ENCODE assay signal across 8 cellular contexts in genomic region chr5:139650689-139651501, GRCh38. TPM values are rescaled to one million over a fixed set of nuclear protein-coding genes. Genes with fewer than 3 reads are reported as not detected.
DNase-seq lines count a peak whose midpoint lies in the region; ATAC-seq and TF ChIP-seq lines count a peak whose summit lies in the region.

No MANE protein-coding gene starts in this region.

- no peaks in the 10 kb centered on the region for H3K27me3 ChIP-seq in Panc1 (ENCODE audit: control insufficient read depth, insufficient read depth, low read length)
- peaks cover 15% of the 10 kb centered on the region for H3K27me3 ChIP-seq in endodermal cell (ENCODE audit: control insufficient read depth, insufficient read depth, low read length, poor library complexity, severe bottlenecking)
- peaks cover 0 to 16% of the 10 kb centered on the region in 2 donors for H3K27me3 ChIP-seq in muscle layer of colon (ENCODE audit: control insufficient read depth in 1 of 2, insufficient read depth in 2 of 2, low read length in 2 of 2)

- H3K27ac ChIP-seq in Panc1 (ENCODE audit: low read length) = peak overlapping the region; percentile 82
- H3K27ac ChIP-seq in endodermal cell (ENCODE audit: low read depth, low read length) = peak overlapping the region; percentile 84
- H3K27ac ChIP-seq in muscle layer of colon (ENCODE audit: low read depth, low read length) = peak overlapping the region; percentile 79

- DNase-seq in DMS53 treated with DMSO at 0.1 percent for 48 hours (lab: John Stamatoyannopoulos, UW; ENCODE audit: unreplicated experiment) = peak; percentile 45
- DNase-seq in Panc1 (ENCODE audit: low read depth, low spot score) = no peak
- DNase-seq in endodermal cell = peak; percentile 89
- no peak for DNase-seq in HEK293T (ENCODE audit: extremely low spot score)
- no peak for DNase-seq in GM13976 (ENCODE audit: low spot score)
- no peak for DNase-seq in lower leg skin (ENCODE audit: low spot score in 2 of 2)
- no peak for DNase-seq in NCI-H2196 treated with DMSO at 0.1 percent for 48 hours (lab: John Stamatoyannopoulos, UW; ENCODE audit: unreplicated experiment)

- ATAC-seq in Panc1 = peak; percentile 10

- TF ChIP-seq POLR2A in lower leg skin (IDR thresholded peaks at IDR 0.05) = no peak

- H3K9me3 Mint-ChIP-seq in endodermal cell = no peaks in the 10 kb centered on the region

- H3K9me3 ChIP-seq in Panc1 (ENCODE audit: control insufficient read depth, insufficient read depth, low read depth, low read length) (no peaks in the 10 kb centered on the region), endodermal cell (ENCODE audit: control insufficient read depth, low read length) (no peaks in the 10 kb centered on the region), muscle layer of colon (ENCODE audit: low read length) (no peaks in the 10 kb centered on the region)

- peaks cover 53% of the 10 kb centered on the region for H3K4me1 Mint-ChIP-seq in endodermal cell

- WGBS in endodermal cell (ENCODE audit: insufficient coverage in 1 of 2, insufficient read length in 1 of 2), 2 experiments = 4 to 20% methylated on average over 2 to 25 of the region's 25 CpGs
- WGBS in lower leg skin, 2 donors = 44 to 49% methylated on average over 23 to 25 of the region's 25 CpGs

- CTCF ChIA-PET in Panc1 (lab: Charles Lee) (interaction anchor here (0.5 to 0.6 kb wide), 2 partner anchors 19 to 38 kb away, joined by 3 to 4 read pairs; no protein-coding TSS in a partner anchor), HEK293T (lab: Yijun Ruan, JAX) (interaction anchor here (0.6 to 1.9 kb wide), 6 partner anchors 15 to 174 kb away, joined by 3 to 8 read pairs (median 4); no protein-coding TSS in a partner anchor)

- H3K9ac ChIP-seq in endodermal cell (ENCODE audit: extremely low read depth, low read length, poor library complexity, severe bottlenecking) (peak overlapping the region; percentile 47), muscle layer of colon (ENCODE audit: low read length) (peak overlapping the region; percentile 27)

- H3K4me3 Mint-ChIP-seq in endodermal cell = peak overlapping the region; percentile 98

- H3K4me1 ChIP-seq in Panc1 (ENCODE audit: control insufficient read depth, insufficient read depth, low read length) (peaks cover 46% of the 10 kb centered on the region), endodermal cell (ENCODE audit: control insufficient read depth, insufficient read depth, low read length) (peaks cover 28% of the 10 kb centered on the region), muscle layer of colon (ENCODE audit: insufficient read depth, low read length) (peaks cover 66% of the 10 kb centered on the region)

- TF ChIP-seq CTCF in Panc1 (IDR thresholded peaks at IDR 0.05) (no peak; the same call in 1 of the 2 replicates), endodermal cell (conservative IDR thresholded peaks at IDR 0.05) (peak; percentile 12), GM13976 (IDR thresholded peaks at IDR 0.05; ENCODE audit: borderline replicate concordance, control extremely low read depth, extremely low read depth, insufficient read depth, missing control alignments) (no peak), lower leg skin (IDR thresholded peaks at IDR 0.05) (no peak)

- no peaks in the 10 kb centered on the region for H3K36me3 Mint-ChIP-seq in endodermal cell (ENCODE audit: low read depth)

- POLR2A ChIA-PET in Panc1 (lab: Charles Lee) (interaction anchor here (1.9 kb wide), 1 partner anchor 9 kb away, joined by 6 read pairs; no protein-coding TSS in a partner anchor), HEK293T (lab: Yijun Ruan, JAX) (no interaction called here)

- peak overlapping the region; percentile 95 for H3K27ac Mint-ChIP-seq in endodermal cell

- no TSS peak for BruUV-seq in Panc1 (replicated peaks; lab: Mats Ljungman, UMichigan)

- peaks cover 11% of the 10 kb centered on the region for H3K27me3 Mint-ChIP-seq in endodermal cell (ENCODE audit: insufficient read depth)

- in situ Hi-C loops in Panc1 (cut with HindIII; ENCODE audit: low pct_unique_long_range_greater_than_20kb, low sequenced_read_pairs) (no loop called here), GM13976 (cut with MboI; ENCODE audit: low sequenced_read_pairs, unreplicated experiment) (no loop called here)

- intact Hi-C loops in Panc1 (cut with micrococcal nuclease; ENCODE audit: unreplicated experiment) (loop anchor here (5.0 kb wide), 1 partner anchor 41 kb away; no protein-coding TSS in a partner anchor), lower leg skin (cut with DNase I; ENCODE audit: low total_unique reads) (no loop called here)

- H3K4me3 ChIP-seq in Panc1 (ENCODE audit: low read depth in 2 of 2, low read length in 2 of 2) = peak overlapping the region; percentile 78 to 81
- peak overlapping the region; percentile 90 for H3K4me3 ChIP-seq in endodermal cell (ENCODE audit: low read length)
- peak overlapping the region; percentile 80 to 97 for H3K4me3 ChIP-seq in muscle layer of colon (ENCODE audit: low read depth in 1 of 2, low read length in 2 of 2)
- no peak overlapping the region for H3K4me3 ChIP-seq in lower leg skin (ENCODE audit: low read depth, poor library complexity, severe bottlenecking)

- H3K36me3 ChIP-seq in Panc1 (ENCODE audit: control insufficient read depth, insufficient read depth, low read length) (no peaks in the 10 kb centered on the region; the same call in 1 of the 2 replicates), endodermal cell (ENCODE audit: control insufficient read depth, insufficient read depth, low read length) (no peaks in the 10 kb centered on the region), muscle layer of colon (ENCODE audit: insufficient read depth, low read length) (no peaks in the 10 kb centered on the region)

TF ChIP-seq in HEK293T, 16 proteins besides CTCF, POLR2A, EP300 and RAD21:
- TF ChIP-seq CTBP1 (IDR thresholded peaks at IDR 0.05; ENCODE audit: borderline replicate concordance) = no peak
- no peak for TF ChIP-seq TARDBP (IDR thresholded peaks at IDR 0.05)
- TF ChIP-seq LEF1 (IDR thresholded peaks at IDR 0.05; ENCODE audit: borderline replicate concordance) = no peak
- TF ChIP-seq ARNT (IDR thresholded peaks at IDR 0.05) = no peak
- no peak for TF ChIP-seq ZNF384 (IDR thresholded peaks at IDR 0.05)

RNA-seq across cellular contexts. Expression of gene CXXC5, which starts 2.7 kb away (rescaled TPM):
- 85.0 TPM for total RNA-seq in Panc1 (2021; ENCODE audit: unreplicated experiment)
- polyA plus RNA-seq in Panc1 (2012; ENCODE audit: insufficient read length) = 151 TPM
- 10 to 100 TPM; 50.5 to 67.9 TPM for total RNA-seq in endodermal cell
- 107 TPM for polyA plus RNA-seq in endodermal cell (2013, experiment 1 of 2)
- polyA plus RNA-seq in endodermal cell (2013, experiment 2 of 2) = 113 TPM
- 10 to 100 TPM; 36.4 to 69.3 (median 45.2) TPM for total RNA-seq in lower leg skin

Comparison
In these comparisons a context has a peak if more than half of its experiments do, and no peak if none do; other contexts are left out.
1. DNase-seq: peak in DMS53 treated with DMSO at 0.1 percent for 48 hours (single experiment) and endodermal cell (single experiment); none in Panc1 (single experiment), HEK293T (single experiment), GM13976 (single experiment), lower leg skin (0 of 2) and NCI-H2196 treated with DMSO at 0.1 percent for 48 hours (single experiment).
2. Peak in every context shown above with its lines, with median percentiles within 50 percentile points of each other: H3K27ac ChIP-seq.